ENCODE assay signal across 18 cellular contexts in genomic region chr4:119755599-119755998, GRCh38.
DNase-seq lines count a peak whose midpoint lies in the region; ATAC-seq and TF ChIP-seq lines count a peak whose summit lies in the region.
"Had no signal": no experiment of that assay in that cellular context is flagged by ENCODE, and none has a peak within 500 bp of the region (broad histone marks: within the 10 kb centered on the region; RNA-seq: fewer than 3 reads in every experiment).

No MANE protein-coding gene starts in this region.

- no peaks in the 10 kb centered on the region for H4K20me1 ChIP-seq in smooth muscle cell (ENCODE audit: low read depth)
- H4K20me1 ChIP-seq: BLaER1 had no signal

- H3K36me3 Mint-ChIP-seq in MCF 10A (ENCODE audit: insufficient read depth, unreplicated experiment): no peaks in the 10 kb centered on the region
- H3K36me3 Mint-ChIP-seq: CD4-positive, CD25-positive, alpha-beta regulatory T cell; CD8-positive, alpha-beta T cell had no signal

- no peaks in the 10 kb centered on the region for H3K9me3 Mint-ChIP-seq in MCF 10A (ENCODE audit: unreplicated experiment)
- H3K9me3 Mint-ChIP-seq: CD8-positive, alpha-beta T cell had no signal

- no peak overlapping the region for H3K4me3 Mint-ChIP-seq in MCF 10A (ENCODE audit: unreplicated experiment)
- H3K4me3 Mint-ChIP-seq: B cell; CD4-positive, CD25-positive, alpha-beta regulatory T cell; CD8-positive, alpha-beta T cell had no signal

- H3K79me2 ChIP-seq in smooth muscle cell (ENCODE audit: low read depth): no peaks in the 10 kb centered on the region

- no peaks in the 10 kb centered on the region for H3F3A ChIP-seq in smooth muscle cell (ENCODE audit: low read depth)

- peak overlapping the region; percentile 57 for H3K27ac Mint-ChIP-seq in MCF 10A (ENCODE audit: low read depth, unreplicated experiment)
- H3K27ac Mint-ChIP-seq: B cell; CD4-positive, CD25-positive, alpha-beta regulatory T cell; CD8-positive, alpha-beta T cell had no signal

- H3K27me3 ChIP-seq in breast epithelium (no peaks in the 10 kb centered on the region), smooth muscle cell (ENCODE audit: low read depth) (no peaks in the 10 kb centered on the region)
- H3K27me3 ChIP-seq: BLaER1 had no signal

- H3K27me3 Mint-ChIP-seq in MCF 10A (ENCODE audit: insufficient read depth, unreplicated experiment): no peaks in the 10 kb centered on the region
- H3K27me3 Mint-ChIP-seq: B cell had no signal

- no peak overlapping the region for H3K27ac ChIP-seq in breast epithelium
- H3K27ac ChIP-seq in smooth muscle cell (ENCODE audit: low read depth): no peak overlapping the region
- H3K27ac ChIP-seq: 22Rv1, BLaER1, C4-2B, GM23248 had no signal

- H3K36me3 ChIP-seq in breast epithelium: no peaks in the 10 kb centered on the region
- H3K36me3 ChIP-seq in smooth muscle cell (ENCODE audit: low read depth): no peaks in the 10 kb centered on the region
- H3K36me3 ChIP-seq: BLaER1 had no signal

- H3K9me3 ChIP-seq in breast epithelium (no peaks in the 10 kb centered on the region), smooth muscle cell (replicated peaks; ENCODE audit: low read depth) (no peaks in the 10 kb centered on the region)
- H3K9me3 ChIP-seq: BLaER1, Caco-2 had no signal

- ATAC-seq in HG02798 (IDR thresholded peaks at IDR 0.05; ENCODE audit: poor library complexity, unreplicated experiment): no peak
- ATAC-seq: CD8-positive, alpha-beta T cell had no signal

- DNase-seq in MCF 10A (ENCODE audit: unreplicated experiment) (no peak), breast epithelium (ENCODE audit: low spot score in 2 of 2) (no peak), iris pigment epithelial cell (ENCODE audit: low read depth) (peak; percentile 12), smooth muscle cell (lab: John Stamatoyannopoulos, UW; ENCODE audit: unreplicated experiment) (no peak), SHP77 treated with DMSO at 0.1 percent for 48 hours (lab: John Stamatoyannopoulos, UW) (no peak)
- DNase-seq: Caco-2; CD4-positive, CD25-positive, alpha-beta regulatory T cell; CD8-positive, alpha-beta T cell; DMS153; DND-41; GM23248; H7; HCEC 1CT had no signal

- POLR2A ChIA-PET in MCF 10A (lab: Yijun Ruan, JAX): interaction anchor here (0.9 kb wide), 1 partner anchor 1401 kb away, joined by 3 read pairs; no protein-coding TSS in a partner anchor

- no peaks in the 10 kb centered on the region for H3K4me1 ChIP-seq in breast epithelium
- H3K4me1 ChIP-seq in smooth muscle cell (ENCODE audit: low read depth): no peaks in the 10 kb centered on the region
- H3K4me1 ChIP-seq: BLaER1, Caco-2 had no signal

- no TSS peak for BruUV-seq in MCF 10A (replicated peaks; lab: Mats Ljungman, UMichigan)

- 33% methylated on average over 1 of the region's 1 CpG for WGBS in smooth muscle cell (ENCODE audit: low lambda C conversion rate)

- H3K4me3 ChIP-seq in breast epithelium (no peak overlapping the region), smooth muscle cell (no peak overlapping the region)
- H3K4me3 ChIP-seq: BLaER1, GM23248 had no signal

- TF ChIP-seq CTCF in MCF 10A (IDR thresholded peaks at IDR 0.05; ENCODE audit: unreplicated experiment) (no peak), breast epithelium (IDR thresholded peaks at IDR 0.05) (no peak), smooth muscle cell (IDR thresholded peaks at IDR 0.05; ENCODE audit: borderline replicate concordance, insufficient read depth, poor library complexity, severe bottlenecking) (no peak)

- H3K4me2 ChIP-seq in smooth muscle cell: peak overlapping the region; percentile 42
- H3K4me2 ChIP-seq: BLaER1 had no signal

- no peak overlapping the region for H3K9ac ChIP-seq in smooth muscle cell (ENCODE audit: low read depth)
- H3K9ac ChIP-seq: BLaER1, GM23248 had no signal

- TF ChIP-seq POLR2A in breast epithelium (IDR thresholded peaks at IDR 0.05): no peak

- no peak overlapping the region for H2AFZ ChIP-seq in smooth muscle cell (ENCODE audit: low read depth)
- H2AFZ ChIP-seq: GM23248 had no signal

- CTCF ChIA-PET in MCF 10A (lab: Yijun Ruan, JAX): interaction anchor here (1.2 kb wide), 1 partner anchor 128 kb away, joined by 3 read pairs; no protein-coding TSS in a partner anchor

- intact Hi-C loops in MCF 10A (cut with micrococcal nuclease): no loop called here
- intact Hi-C loops in breast epithelium (cut with DNase I; ENCODE audit: low total_unique reads): loop anchor here (5.0 kb wide), 1 partner anchor 307 kb away; no protein-coding TSS in a partner anchor

- no peaks in the 10 kb centered on the region for H3K4me1 Mint-ChIP-seq in MCF 10A (ENCODE audit: insufficient read depth, unreplicated experiment)
- H3K4me1 Mint-ChIP-seq: B cell; CD4-positive, CD25-positive, alpha-beta regulatory T cell had no signal
